9 cellular contexts compared by ENCODE assay signal in the genomic region with DNA sequence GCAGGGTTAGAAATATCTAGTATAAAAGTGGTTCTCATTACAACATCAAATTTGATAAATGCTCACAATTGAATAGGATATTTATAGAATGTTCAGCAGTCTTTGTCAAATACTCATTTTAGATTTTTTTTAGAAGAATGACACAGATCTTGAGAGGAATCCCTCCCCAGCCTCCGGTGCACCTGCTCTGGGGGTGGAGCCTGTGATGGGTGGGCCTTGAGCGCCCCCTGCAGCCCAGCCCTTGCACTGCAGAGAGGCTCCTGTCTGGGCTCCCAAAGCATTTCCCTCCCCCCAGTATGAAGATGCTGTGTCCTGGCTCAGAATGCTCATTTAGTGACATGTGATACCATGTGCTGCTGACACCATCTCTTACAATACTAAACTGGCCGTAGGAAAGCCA.
DNase-seq lines count a peak whose midpoint lies in the region; ATAC-seq, FAIRE-seq and TF ChIP-seq lines count a peak whose summit lies in the region.
"Had no signal": no experiment of that assay in that cellular context is flagged by ENCODE, and none has a peak within 500 bp of the region (broad histone marks: within the 10 kb centered on the region; RNA-seq: fewer than 3 reads in every experiment).

No MANE protein-coding gene starts in this region.

- peaks cover 62% of the 10 kb centered on the region for H3K27me3 Mint-ChIP-seq in activated naive CD4-positive, alpha-beta T cell treated with anti-CD3 and anti-CD28 coated beads, Interleukin-2, amount 10 ng/mL, durations not matched to agents 7 days and 5 days

- no peak overlapping the region for H3K4me3 Mint-ChIP-seq in activated naive CD4-positive, alpha-beta T cell treated with anti-CD3 and anti-CD28 coated beads, Interleukin-2, amount 10 ng/mL, durations not matched to agents 7 days and 5 days

- no peaks in the 10 kb centered on the region for H3K4me1 Mint-ChIP-seq in activated naive CD4-positive, alpha-beta T cell treated with anti-CD3 and anti-CD28 coated beads, Interleukin-2, amount 10 ng/mL, durations not matched to agents 7 days and 5 days

- no peak for FAIRE-seq in GM12892 (lab: Jason Lieb, UNC)
- FAIRE-seq: endometrium had no signal

- TF ChIP-seq POLR2A in GM12892 (IDR thresholded peaks at IDR 0.05; ENCODE audit: low read depth, low read length) (no peak), stomach (IDR thresholded peaks at IDR 0.05) (no peak)

- WGBS in stomach, 5 donors, result 22 to 39% (median 34%) methylated on average over 2 to 3 of the region's 3 CpGs

- H3K9me3 ChIP-seq in stomach, result no peaks in the 10 kb centered on the region

- H3K27ac Mint-ChIP-seq in activated naive CD4-positive, alpha-beta T cell treated with anti-CD3 and anti-CD28 coated beads, Interleukin-2, amount 10 ng/mL, durations not matched to agents 7 days and 5 days, result no peak overlapping the region

- H3K36me3 Mint-ChIP-seq in activated naive CD4-positive, alpha-beta T cell treated with anti-CD3 and anti-CD28 coated beads, Interleukin-2, amount 10 ng/mL, durations not matched to agents 7 days and 5 days, result no peaks in the 10 kb centered on the region

- TF ChIP-seq CTCF in stomach (IDR thresholded peaks at IDR 0.05), result no peak

- ATAC-seq in GM18861 (IDR thresholded peaks at IDR 0.05; ENCODE audit: unreplicated experiment), result no peak
- no peak for ATAC-seq in left cardiac atrium

- intact Hi-C loops in stomach (cut with DNase I; ENCODE audit: low total_unique reads), result no loop called here
- intact Hi-C loops in left cardiac atrium (cut with DNase I), result no loop called here

- no peaks in the 10 kb centered on the region for H3K36me3 ChIP-seq in stomach

- CTCF ChIA-PET in activated naive CD4-positive, alpha-beta T cell treated with anti-CD3 and anti-CD28 coated beads, Interleukin-2, amount 10 ng/mL, durations not matched to agents 7 days and 5 days (lab: Charles Lee), result interaction anchor here (0.6 to 5.5 kb wide), 3 partner anchors 9 to 223 kb away, joined by 3 to 39 read pairs (median 3); no protein-coding TSS in a partner anchor

- no peaks in the 10 kb centered on the region for H3K9me3 Mint-ChIP-seq in activated naive CD4-positive, alpha-beta T cell treated with anti-CD3 and anti-CD28 coated beads, Interleukin-2, amount 10 ng/mL, durations not matched to agents 7 days and 5 days

- TF ChIP-seq EP300 in stomach (IDR thresholded peaks at IDR 0.05), result no peak

- no peak overlapping the region for H3K4me3 ChIP-seq in stomach

- H3K27me3 ChIP-seq in stomach, result peaks cover 0 to 52% (median 0%) of the 10 kb centered on the region in 3 donors

- no peaks in the 10 kb centered on the region for H3K4me1 ChIP-seq in stomach

- DNase-seq in GM12892 (ENCODE audit: insufficient read length) (peak; percentile 40), T-helper 9 cell (peak; percentile 33), kidney tubule cell (ENCODE audit: low spot score) (no peak), stomach (no peak), left cardiac atrium (no peak)
- DNase-seq in activated naive CD4-positive, alpha-beta T cell treated with anti-CD3 and anti-CD28 coated beads, Interleukin-2, amount 10 ng/mL, durations not matched to agents 7 days and 5 days, result peak; percentile 71
- peak in 2 of 3 experiments; percentile 28 to 56 for DNase-seq in stimulated activated CD4-positive, alpha-beta T cell treated with anti-CD3 and anti-CD28 coated beads, TNF-alpha, amount 100 ng/mL, for 24 hours (ENCODE audit: low read depth in 3 of 3)

- no peak overlapping the region for H3K27ac ChIP-seq in stomach

Comparison
In these comparisons a context has a peak if more than half of its experiments do, and no peak if none do; other contexts are left out.
1. DNase-seq: peak in GM12892 (single experiment), T-helper 9 cell (single experiment), activated naive CD4-positive, alpha-beta T cell treated with anti-CD3 and anti-CD28 coated beads, Interleukin-2, amount 10 ng/mL, durations not matched to agents 7 days and 5 days (single experiment) and stimulated activated CD4-positive, alpha-beta T cell treated with anti-CD3 and anti-CD28 coated beads, TNF-alpha, amount 100 ng/mL, for 24 hours (2 of 3); none in kidney tubule cell (single experiment), stomach (single experiment) and left cardiac atrium (single experiment).